Comparison of ENCODE assay signal across 17 cellular contexts in genomic region chr4:25155957-25156356, GRCh38.
"Had no signal": no experiment of that assay in that cellular context is flagged by ENCODE, and none has a peak within 500 bp of the region (broad histone marks: within the 10 kb centered on the region; RNA-seq: fewer than 3 reads in every experiment).

No MANE protein-coding gene starts in this region.

- ATAC-seq: foreskin keratinocyte, left cardiac atrium, lower lobe of right lung, natural killer cell had no signal

- H3K27me3 ChIP-seq: foreskin keratinocyte, right atrium auricular region, stomach, transverse colon had no signal

- DNase-seq: effector CD4-positive, alpha-beta T cell; endodermal cell; erythroblast; foreskin keratinocyte; immature natural killer cell; left cardiac atrium; left ventricle myocardium inferior; lower lobe of right lung; natural killer cell; small intestine; stimulated activated CD4-positive, alpha-beta T cell treated with anti-CD3 and anti-CD28 coated beads, Interleukin-12 subunit alpha, Interleukin-12 subunit beta, amount 100 ng/mL, for 4 hours; stimulated activated naive CD4-positive, alpha-beta T cell; stomach; substantia nigra; transverse colon had no signal

- H3K9me3 ChIP-seq: left ventricle myocardium inferior, lower lobe of right lung, right atrium auricular region, stomach, thoracic aorta, transverse colon had no signal

- H3K4me3 ChIP-seq: left ventricle myocardium inferior, lower lobe of right lung, right atrium auricular region, stomach, thoracic aorta, transverse colon had no signal

- H3K27ac ChIP-seq: foreskin keratinocyte, left ventricle myocardium inferior, lower lobe of right lung, right atrium auricular region, thoracic aorta had no signal

- H3K4me1 ChIP-seq: foreskin keratinocyte had no signal

- H3K36me3 ChIP-seq: right atrium auricular region, thoracic aorta, transverse colon had no signal
